In the genomic region with DNA sequence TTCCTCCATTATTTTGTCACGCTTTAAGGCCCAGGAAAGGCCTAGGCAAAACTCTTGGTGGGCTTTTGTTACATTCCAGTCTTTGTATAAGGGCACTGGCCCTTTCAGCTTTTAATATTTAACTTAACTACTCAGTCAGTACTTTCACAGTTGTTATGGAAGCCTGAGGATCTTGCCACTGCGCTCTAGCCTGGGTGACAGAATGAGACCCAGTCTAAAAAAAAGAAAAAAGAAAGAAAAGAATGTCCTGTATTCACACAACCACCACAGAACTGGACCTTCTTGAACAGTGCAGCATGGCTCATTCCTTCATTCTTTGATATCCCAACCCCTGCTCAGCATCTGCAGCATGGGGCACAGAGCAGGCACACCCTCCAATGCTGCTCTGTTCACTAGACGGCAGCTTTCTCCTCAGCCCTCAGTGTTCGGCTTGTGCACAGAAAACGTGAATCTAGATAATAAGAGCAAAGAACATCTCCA, we compare ENCODE assay signal across 10 cellular contexts. TPM values are rescaled to one million over a fixed set of nuclear protein-coding genes. Genes with fewer than 3 reads are reported as not detected.
DNase-seq lines count a peak whose midpoint lies in the region; ATAC-seq and TF ChIP-seq lines count a peak whose summit lies in the region.
"Had no signal": no experiment of that assay in that cellular context is flagged by ENCODE, and none has a peak within 500 bp of the region (broad histone marks: within the 10 kb centered on the region; RNA-seq: fewer than 3 reads in every experiment).

No MANE protein-coding gene starts in this region.

- no peak overlapping the region for H4K8ac ChIP-seq in mesendoderm (ENCODE audit: low read depth, low read length)

- WGBS in body of pancreas, 2 donors = 54 to 56% methylated on average over 5 of the region's 5 CpGs
- WGBS in mesendoderm (ENCODE audit: extremely low coverage, insufficient coverage, low lambda C conversion rate) = no CpG with 5 or more reads among the region's 5 CpGs

- H3K9me3 ChIP-seq in body of pancreas = no peaks in the 10 kb centered on the region
- no peaks in the 10 kb centered on the region for H3K9me3 ChIP-seq in muscle layer of duodenum (ENCODE audit: control insufficient read depth in 1 of 2, low read length in 2 of 2)

- H3K23ac ChIP-seq in mesendoderm (ENCODE audit: low read length) = no peak overlapping the region

- H3K9ac ChIP-seq in mesendoderm (ENCODE audit: low read length) = no peak overlapping the region

- no peak for TF ChIP-seq POLR2A in body of pancreas (IDR thresholded peaks at IDR 0.05)

- H3K4ac ChIP-seq in mesendoderm (ENCODE audit: low read depth, low read length) = no peak overlapping the region

- H3K79me1 ChIP-seq in mesendoderm (ENCODE audit: low read length) = no peaks in the 10 kb centered on the region

- no peak overlapping the region for H2AK5ac ChIP-seq in mesendoderm (ENCODE audit: low read length)

- H2BK120ac ChIP-seq in mesendoderm (ENCODE audit: low read depth, low read length) = no peak overlapping the region

- H3K4me3 ChIP-seq in GM06990 (replicated peaks; ENCODE audit: low read depth, low read length) (peak overlapping the region; percentile 1), body of pancreas (no peak overlapping the region), muscle layer of duodenum (ENCODE audit: low read depth in 1 of 2, low read length in 2 of 2) (no peak overlapping the region), mesendoderm (ENCODE audit: low read length) (no peak overlapping the region)

- H3K27me3 ChIP-seq in GM06990 (replicated peaks; ENCODE audit: control insufficient read depth, insufficient read depth, low read length) (no peaks in the 10 kb centered on the region), body of pancreas (no peaks in the 10 kb centered on the region), muscle layer of duodenum (ENCODE audit: low read depth, low read length) (no peaks in the 10 kb centered on the region), mesendoderm (ENCODE audit: insufficient read depth, low read length, poor library complexity) (no peaks in the 10 kb centered on the region)

- no peak overlapping the region for H3K18ac ChIP-seq in mesendoderm (ENCODE audit: low read length)

- peak; percentile 3 for ATAC-seq in HG02970 (IDR thresholded peaks at IDR 0.05; ENCODE audit: low FRiP score, unreplicated experiment)
- ATAC-seq in body of pancreas = no peak
- ATAC-seq: activated T-helper 17 cell treated with anti-CD3 and anti-CD28 coated beads, Interleukin-2, amount 50 U/mL, for 72 hours had no signal

- no peak for TF ChIP-seq CTCF in GM06990 (IDR thresholded peaks at IDR 0.05; ENCODE audit: insufficient read depth, low read length, poor library complexity, severe bottlenecking)
- no peak for TF ChIP-seq CTCF in body of pancreas (IDR thresholded peaks at IDR 0.05)

- H3K27ac ChIP-seq in body of pancreas (peak overlapping the region in 3 of 4 donors; percentile 63 to 80 (median 76)), muscle layer of duodenum (ENCODE audit: low read length) (peak overlapping the region; percentile 81), mesendoderm (ENCODE audit: low read depth, low read length) (no peak overlapping the region)

- DNase-seq in GM06990 (ENCODE audit: extremely low read depth, insufficient read length) (no peak), body of pancreas (no peak), A172 (ENCODE audit: low spot score) (no peak), 8988T (no peak), mesendoderm (no peak)
- DNase-seq in stimulated activated CD4-positive, alpha-beta T cell treated with anti-CD3 and anti-CD28 coated beads, Interleukin-4, amount 100 ng/mL, for 4 hours = no peak
- DNase-seq: effector memory CD4-positive, alpha-beta T cell had no signal

- H3K79me2 ChIP-seq in mesendoderm (ENCODE audit: control insufficient read depth, insufficient read depth, low read length) = no peaks in the 10 kb centered on the region

- H4K5ac ChIP-seq in mesendoderm (ENCODE audit: low read length) = no peak overlapping the region

- no peak overlapping the region for H3K56ac ChIP-seq in mesendoderm (ENCODE audit: low read length)

- H3K4me1 ChIP-seq in body of pancreas (peaks cover 27% of the 10 kb centered on the region), muscle layer of duodenum (ENCODE audit: control insufficient read depth in 1 of 2, insufficient read depth in 2 of 2, low read length in 2 of 2) (peaks cover 12 to 28% of the 10 kb centered on the region in 2 donors), mesendoderm (ENCODE audit: control insufficient read depth, low read depth, low read length) (peaks cover 10% of the 10 kb centered on the region)

- no peak overlapping the region for H2BK15ac ChIP-seq in mesendoderm (replicated peaks; ENCODE audit: low read depth)

- H3K36me3 ChIP-seq in GM06990 (ENCODE audit: control insufficient read depth, insufficient read depth, low read length) (no peaks in the 10 kb centered on the region), body of pancreas (replicated peaks in 1 of 2; ENCODE audit: insufficient read depth in 1 of 2, low read depth in 2 of 2) (no peaks in the 10 kb centered on the region), muscle layer of duodenum (ENCODE audit: control insufficient read depth in 1 of 2, insufficient read depth in 2 of 2, low read length in 2 of 2) (no peaks in the 10 kb centered on the region), mesendoderm (ENCODE audit: control insufficient read depth, insufficient read depth, low read length) (no peaks in the 10 kb centered on the region)

- intact Hi-C loops in body of pancreas (cut with DNase I) = no loop called here

- H2BK5ac ChIP-seq in mesendoderm (ENCODE audit: low read length) = no peak overlapping the region

- no peak overlapping the region for H3K4me2 ChIP-seq in mesendoderm (ENCODE audit: low read length)

RNA-seq across cellular contexts. Expression of a gene that starts 59.6 kb away (rescaled TPM):
- 10 to 100 TPM; 74.8 to 87.7 TPM for total RNA-seq in body of pancreas
- total RNA-seq in A172 (2014; rRNA removed; shearing (Covaris generic)) = 0.77 and 1.5 TPM in 2 replicates
- polyA plus RNA-seq in mesendoderm (2013, experiment 1 of 2) = 141 TPM
- 147 TPM for polyA plus RNA-seq in mesendoderm (2013, experiment 2 of 2)

Comparison
In these comparisons a context has a peak if more than half of its experiments do, and no peak if none do; other contexts are left out.
1. RNA of a gene that starts 59.6 kb away (total RNA-seq): 74.8 to 87.7 TPM in body of pancreas; 0.77 to 1.5 TPM in A172; every median in the first group is over 10 times any median in the second.